Comparison of ENCODE assay signal across 2 cellular contexts in the genomic region with DNA sequence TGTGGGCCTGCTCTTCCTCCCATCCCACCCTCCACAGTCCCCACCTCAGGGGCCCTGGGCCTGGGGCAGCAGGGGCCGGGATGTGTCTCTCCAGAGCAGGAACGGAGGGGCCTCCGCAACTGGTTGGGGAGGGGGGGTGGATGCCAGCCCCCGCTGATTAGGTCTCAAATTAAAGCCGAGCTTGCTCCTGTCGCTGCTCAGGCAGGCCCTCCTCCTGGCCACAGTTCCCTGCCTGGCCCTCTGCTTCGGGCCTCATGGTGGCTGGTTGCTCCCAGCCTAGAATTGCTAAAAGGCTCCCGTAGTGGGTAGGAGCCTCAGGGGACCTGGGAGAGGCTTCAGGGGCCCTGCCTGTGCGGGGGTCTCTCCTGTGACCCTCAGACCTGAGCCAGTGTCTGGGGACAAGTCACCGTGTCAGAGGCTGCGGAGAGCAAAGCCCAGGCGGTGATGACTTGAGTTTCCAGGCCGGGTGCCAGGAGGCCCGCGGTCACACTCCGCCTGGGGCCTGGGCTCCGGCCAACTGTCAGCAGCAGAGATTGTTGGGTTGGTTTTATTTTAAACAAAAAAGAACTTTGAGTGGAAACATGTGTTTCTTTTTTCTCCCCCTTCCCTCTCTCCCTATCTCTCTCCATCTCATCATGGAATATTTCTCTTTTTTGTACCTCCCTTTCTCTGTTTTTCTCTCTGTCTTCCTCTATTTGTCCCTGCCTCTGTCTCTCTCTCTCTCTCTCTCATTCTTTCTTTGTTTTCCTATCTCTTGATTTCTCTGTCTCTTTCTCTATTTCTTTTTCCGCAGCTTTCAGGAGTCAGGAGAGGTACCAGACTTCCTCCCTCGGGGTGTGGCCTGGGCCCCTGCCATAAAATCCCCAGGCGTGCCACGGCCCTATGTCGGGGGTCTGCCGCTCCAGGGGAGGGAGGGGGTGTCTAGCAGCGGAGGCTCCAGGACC.
TF ChIP-seq lines count a peak whose summit lies in the region.

No MANE protein-coding gene starts in this region.

TF ChIP-seq in A549, 52 proteins besides CTCF, POLR2A, EP300 and RAD21 (continued from another document and continues in another):
- TF ChIP-seq FOSL2 (IDR thresholded peaks at IDR 0.05) = no peak
- no peak for TF ChIP-seq FOSL2 (CRISPR knock-in tag; IDR thresholded peaks at IDR 0.05)
- TF ChIP-seq HEYL (CRISPR knock-in tag; IDR thresholded peaks at IDR 0.05) = no peak
- TF ChIP-seq, protein P1, sequence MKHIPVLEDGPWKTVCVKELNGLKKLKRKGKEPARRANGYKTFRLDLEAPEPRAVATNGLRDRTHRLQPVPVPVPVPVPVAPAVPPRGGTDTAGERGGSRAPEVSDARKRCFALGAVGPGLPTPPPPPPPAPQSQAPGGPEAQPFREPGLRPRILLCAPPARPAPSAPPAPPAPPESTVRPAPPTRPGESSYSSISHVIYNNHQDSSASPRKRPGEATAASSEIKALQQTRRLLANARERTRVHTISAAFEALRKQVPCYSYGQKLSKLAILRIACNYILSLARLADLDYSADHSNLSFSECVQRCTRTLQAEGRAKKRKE (CRISPR knock-in tag; IDR thresholded peaks at IDR 0.05; ENCODE audit: low read depth) = no peak; the same call in 1 of the 2 replicates
- no peak for TF ChIP-seq ZFP36 (IDR thresholded peaks at IDR 0.05; ENCODE audit: borderline replicate concordance, partially characterized antibody)
- TF ChIP-seq, protein P2, sequence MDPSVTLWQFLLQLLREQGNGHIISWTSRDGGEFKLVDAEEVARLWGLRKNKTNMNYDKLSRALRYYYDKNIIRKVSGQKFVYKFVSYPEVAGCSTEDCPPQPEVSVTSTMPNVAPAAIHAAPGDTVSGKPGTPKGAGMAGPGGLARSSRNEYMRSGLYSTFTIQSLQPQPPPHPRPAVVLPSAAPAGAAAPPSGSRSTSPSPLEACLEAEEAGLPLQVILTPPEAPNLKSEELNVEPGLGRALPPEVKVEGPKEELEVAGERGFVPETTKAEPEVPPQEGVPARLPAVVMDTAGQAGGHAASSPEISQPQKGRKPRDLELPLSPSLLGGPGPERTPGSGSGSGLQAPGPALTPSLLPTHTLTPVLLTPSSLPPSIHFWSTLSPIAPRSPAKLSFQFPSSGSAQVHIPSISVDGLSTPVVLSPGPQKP (IDR thresholded peaks at IDR 0.05; ENCODE audit: low read depth, low read length) = no peak
- TF ChIP-seq CEBPB (IDR thresholded peaks at IDR 0.05) = no peak
- 0 out of 2 replicates have a peak, but pooled peaks have one; percentile 47 for TF ChIP-seq EHF (CRISPR knock-in tag; IDR thresholded peaks at IDR 0.05)
- no peak for TF ChIP-seq RCOR1 (IDR thresholded peaks at IDR 0.05; ENCODE audit: low read depth, low read length)
- TF ChIP-seq ZSCAN20 (CRISPR knock-in tag; IDR thresholded peaks at IDR 0.05) = no peak
- no peak for TF ChIP-seq NPAS2 (CRISPR knock-in tag; IDR thresholded peaks at IDR 0.05; ENCODE audit: borderline replicate concordance)
- peak; percentile 84; the same call in 1 of the 2 replicates for TF ChIP-seq HOXB13 (CRISPR knock-in tag; IDR thresholded peaks at IDR 0.05; ENCODE audit: low read depth)
- no peak for TF ChIP-seq NFE2L2 (conservative IDR thresholded peaks at IDR 0.05; ENCODE audit: low read length)
- no peak for TF ChIP-seq MAZ (IDR thresholded peaks at IDR 0.05; ENCODE audit: borderline replicate concordance, low read depth, low read length)
- no peak for TF ChIP-seq SREBF2 (IDR thresholded peaks at IDR 0.05)
- TF ChIP-seq TFCP2L1 (CRISPR knock-in tag; IDR thresholded peaks at IDR 0.05) = 0 out of 2 replicates have a peak, but pooled peaks have one; percentile 37
- TF ChIP-seq SMC3 (IDR thresholded peaks at IDR 0.05) = no peak
- no peak for TF ChIP-seq CBX8 (IDR thresholded peaks at IDR 0.05)
- TF ChIP-seq, protein P3, sequence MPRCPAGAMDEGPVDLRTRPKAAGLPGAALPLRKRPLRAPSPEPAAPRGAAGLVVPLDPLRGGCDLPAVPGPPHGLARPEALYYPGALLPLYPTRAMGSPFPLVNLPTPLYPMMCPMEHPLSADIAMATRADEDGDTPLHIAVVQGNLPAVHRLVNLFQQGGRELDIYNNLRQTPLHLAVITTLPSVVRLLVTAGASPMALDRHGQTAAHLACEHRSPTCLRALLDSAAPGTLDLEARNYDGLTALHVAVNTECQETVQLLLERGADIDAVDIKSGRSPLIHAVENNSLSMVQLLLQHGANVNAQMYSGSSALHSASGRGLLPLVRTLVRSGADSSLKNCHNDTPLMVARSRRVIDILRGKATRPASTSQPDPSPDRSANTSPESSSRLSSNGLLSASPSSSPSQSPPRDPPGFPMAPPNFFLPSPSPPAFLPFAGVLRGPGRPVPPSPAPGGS (IDR thresholded peaks at IDR 0.05) = no peak
- TF ChIP-seq, protein P4, sequence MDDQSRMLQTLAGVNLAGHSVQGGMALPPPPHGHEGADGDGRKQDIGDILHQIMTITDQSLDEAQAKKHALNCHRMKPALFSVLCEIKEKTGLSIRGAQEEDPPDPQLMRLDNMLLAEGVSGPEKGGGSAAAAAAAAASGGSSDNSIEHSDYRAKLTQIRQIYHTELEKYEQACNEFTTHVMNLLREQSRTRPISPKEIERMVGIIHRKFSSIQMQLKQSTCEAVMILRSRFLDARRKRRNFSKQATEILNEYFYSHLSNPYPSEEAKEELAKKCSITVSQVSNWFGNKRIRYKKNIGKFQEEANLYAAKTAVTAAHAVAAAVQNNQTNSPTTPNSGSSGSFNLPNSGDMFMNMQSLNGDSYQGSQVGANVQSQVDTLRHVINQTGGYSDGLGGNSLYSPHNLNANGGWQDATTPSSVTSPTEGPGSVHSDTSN (IDR thresholded peaks at IDR 0.05) = no peak
- no peak for TF ChIP-seq CHD4 (IDR thresholded peaks at IDR 0.05; ENCODE audit: borderline replicate concordance)
- TF ChIP-seq FOSB (CRISPR knock-in tag; IDR thresholded peaks at IDR 0.05) = no peak
- no peak for TF ChIP-seq HOXA7 (CRISPR knock-in tag; IDR thresholded peaks at IDR 0.05)
- no peak for TF ChIP-seq KDM5A (IDR thresholded peaks at IDR 0.05)
- no peak for TF ChIP-seq EHMT2 (IDR thresholded peaks at IDR 0.05; ENCODE audit: low read depth)
- no peak for TF ChIP-seq RNF2 (IDR thresholded peaks at IDR 0.05; ENCODE audit: borderline replicate concordance, low read depth)
- peak; percentile 41; the same call in 1 of the 2 replicates for TF ChIP-seq GATA3 (IDR thresholded peaks at IDR 0.05; ENCODE audit: borderline replicate concordance)

TF ChIP-seq in liver, 16 proteins besides CTCF, POLR2A, EP300 and RAD21 (continued from another document):
- TF ChIP-seq, protein P5, sequence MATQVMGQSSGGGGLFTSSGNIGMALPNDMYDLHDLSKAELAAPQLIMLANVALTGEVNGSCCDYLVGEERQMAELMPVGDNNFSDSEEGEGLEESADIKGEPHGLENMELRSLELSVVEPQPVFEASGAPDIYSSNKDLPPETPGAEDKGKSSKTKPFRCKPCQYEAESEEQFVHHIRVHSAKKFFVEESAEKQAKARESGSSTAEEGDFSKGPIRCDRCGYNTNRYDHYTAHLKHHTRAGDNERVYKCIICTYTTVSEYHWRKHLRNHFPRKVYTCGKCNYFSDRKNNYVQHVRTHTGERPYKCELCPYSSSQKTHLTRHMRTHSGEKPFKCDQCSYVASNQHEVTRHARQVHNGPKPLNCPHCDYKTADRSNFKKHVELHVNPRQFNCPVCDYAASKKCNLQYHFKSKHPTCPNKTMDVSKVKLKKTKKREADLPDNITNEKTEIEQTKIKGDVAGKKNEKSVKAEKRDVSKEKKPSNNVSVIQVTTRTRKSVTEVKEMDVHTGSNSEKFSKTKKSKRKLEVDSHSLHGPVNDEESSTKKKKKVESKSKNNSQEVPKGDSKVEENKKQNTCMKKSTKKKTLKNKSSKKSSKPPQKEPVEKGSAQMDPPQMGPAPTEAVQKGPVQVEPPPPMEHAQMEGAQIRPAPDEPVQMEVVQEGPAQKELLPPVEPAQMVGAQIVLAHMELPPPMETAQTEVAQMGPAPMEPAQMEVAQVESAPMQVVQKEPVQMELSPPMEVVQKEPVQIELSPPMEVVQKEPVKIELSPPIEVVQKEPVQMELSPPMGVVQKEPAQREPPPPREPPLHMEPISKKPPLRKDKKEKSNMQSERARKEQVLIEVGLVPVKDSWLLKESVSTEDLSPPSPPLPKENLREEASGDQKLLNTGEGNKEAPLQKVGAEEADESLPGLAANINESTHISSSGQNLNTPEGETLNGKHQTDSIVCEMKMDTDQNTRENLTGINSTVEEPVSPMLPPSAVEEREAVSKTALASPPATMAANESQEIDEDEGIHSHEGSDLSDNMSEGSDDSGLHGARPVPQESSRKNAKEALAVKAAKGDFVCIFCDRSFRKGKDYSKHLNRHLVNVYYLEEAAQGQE (IDR thresholded peaks at IDR 0.05) = peak; percentile 36
- TF ChIP-seq JUND (IDR thresholded peaks at IDR 0.05) = peak in 1 of 2 donors; percentile 61
- no peak for TF ChIP-seq FOXA1 (IDR thresholded peaks at IDR 0.05)
- TF ChIP-seq SP1 (IDR thresholded peaks at IDR 0.05) = peak; percentile 69
